Comparison of ENCODE assay signal across 19 cellular contexts in genomic region chr9:123756484-123757106, GRCh38.
"Had no signal": no experiment of that assay in that cellular context is flagged by ENCODE, and none has a peak within 500 bp of the region (broad histone marks: within the 10 kb centered on the region; RNA-seq: fewer than 3 reads in every experiment).

No MANE protein-coding gene starts in this region.

- H3K9me3 ChIP-seq: adrenal gland, left ventricle myocardium inferior, ovary, suprapubic skin, upper lobe of left lung had no signal

- DNase-seq: activated B cell treated with CpG ODN at 0.5 μM for 24 hours; activated CD4-positive, alpha-beta T cell treated with anti-CD3 and anti-CD28 coated beads, Interleukin-2, amount 50 U/mL, for 1 hour; activated naive CD4-positive, alpha-beta T cell treated with anti-CD3 and anti-CD28 coated beads, Interleukin-2, amount 50 U/mL, for 16 hours; activated T-cell treated with anti-CD3 and anti-CD28 coated beads, Interleukin-2, amount 50 U/mL, for 1 hour; adrenal gland; central memory CD4-positive, alpha-beta T cell; cortex of kidney; effector CD8-positive, alpha-beta T cell; kidney; left ventricle myocardium inferior; ovary; stimulated activated CD4-positive, alpha-beta T cell treated with anti-CD3 and anti-CD28 coated beads, Interleukin-12 subunit alpha, Interleukin-12 subunit beta, amount 100 ng/mL, for 4 hours; stimulated activated naive CD4-positive, alpha-beta T cell had no signal

- H3K36me3 ChIP-seq: adrenal gland, ovary, suprapubic skin had no signal

- H3K4me3 ChIP-seq: ovary, suprapubic skin, upper lobe of left lung had no signal

- H3K4me1 Mint-ChIP-seq: neural crest cell had no signal

- FAIRE-seq: kidney, TTC549 had no signal

- H3K4me3 Mint-ChIP-seq: activated B cell treated with CpG ODN at 0.5 μM for 24 hours, memory B cell, neural crest cell had no signal

- H3K27ac Mint-ChIP-seq: activated B cell treated with CpG ODN at 0.5 μM for 24 hours, memory B cell had no signal

- H3K27me3 ChIP-seq: adrenal gland, ovary, suprapubic skin, upper lobe of left lung had no signal

- H3K9me3 Mint-ChIP-seq: activated B cell treated with CpG ODN at 0.5 μM for 24 hours, memory B cell, neural crest cell had no signal

- H3K4me1 ChIP-seq: suprapubic skin, upper lobe of left lung had no signal

- H3K27ac ChIP-seq: epithelial cell of prostate, left ventricle myocardium inferior, ovary, suprapubic skin, upper lobe of left lung had no signal

- H3K27me3 Mint-ChIP-seq: activated B cell treated with CpG ODN at 0.5 μM for 24 hours, memory B cell had no signal
